In genomic region chr7:112622159-112622715, GRCh38 we compare ENCODE assay signal across 28 cellular contexts.
"Had no signal": no experiment of that assay in that cellular context is flagged by ENCODE, and none has a peak within 500 bp of the region (broad histone marks: within the 10 kb centered on the region; RNA-seq: fewer than 3 reads in every experiment).

No MANE protein-coding gene starts in this region.

- H3K9me3 ChIP-seq: gastrocnemius medialis, mucosa of descending colon, psoas muscle, sigmoid colon, suprapubic skin, thyroid gland had no signal

- H3K27ac ChIP-seq: dorsolateral prefrontal cortex, epithelial cell of prostate, gastrocnemius medialis, left lung, neural progenitor cell, psoas muscle, sigmoid colon, suprapubic skin, thyroid gland had no signal

- H3K36me3 Mint-ChIP-seq: naive thymus-derived CD4-positive, alpha-beta T cell; neural progenitor cell had no signal

- H3K9ac ChIP-seq: neural progenitor cell had no signal

- H3K4me3 ChIP-seq: dorsolateral prefrontal cortex, gastrocnemius medialis, left lung, mucosa of descending colon, neural progenitor cell, psoas muscle, sigmoid colon, suprapubic skin, thyroid gland had no signal

- H3K36me3 ChIP-seq: gastrocnemius medialis, left lung, neural progenitor cell, sigmoid colon, suprapubic skin, thyroid gland had no signal

- H3K27me3 ChIP-seq: gastrocnemius medialis, left lung, neural progenitor cell, sigmoid colon, suprapubic skin, thyroid gland had no signal

- H3K27ac Mint-ChIP-seq: mesothelial cell of epicardium; naive thymus-derived CD4-positive, alpha-beta T cell; nephron; neural progenitor cell; stimulated activated naive CD8-positive, alpha-beta T cell treated with anti-CD3 and anti-CD28 coated beads, Interleukin-15, amount 100 ng/mL, for 72 hours had no signal

- H2AFZ ChIP-seq: neural progenitor cell had no signal

- H3K4me3 Mint-ChIP-seq: mesothelial cell of epicardium; naive thymus-derived CD4-positive, alpha-beta T cell; nephron; neural progenitor cell; stimulated activated naive CD8-positive, alpha-beta T cell treated with anti-CD3 and anti-CD28 coated beads, Interleukin-15, amount 100 ng/mL, for 72 hours had no signal

- H3K9me3 Mint-ChIP-seq: nephron, neural progenitor cell had no signal

- DNase-seq: dorsolateral prefrontal cortex; effector CD4-positive, alpha-beta T cell; foreskin fibroblast; gastrocnemius medialis; head of caudate nucleus; left cardiac atrium; mesenchymal stem cell; mucosa of descending colon; naive thymus-derived CD4-positive, alpha-beta T cell; nucleus accumbens; psoas muscle; sigmoid colon; stimulated activated CD4-positive, alpha-beta T cell treated with anti-CD3 and anti-CD28 coated beads, Interleukin-4, amount 100 ng/mL, for 1 hour; stimulated activated CD8-positive, alpha-beta memory T cell treated with anti-CD3 and anti-CD28 coated beads, Interleukin-4, amount 100 ng/mL, for 48 hours; stimulated activated naive CD4-positive, alpha-beta T cell; stimulated activated naive CD8-positive, alpha-beta T cell treated with anti-CD3 and anti-CD28 coated beads, Interleukin-15, amount 100 ng/mL, for 72 hours; thyroid gland; trophoblast cell had no signal

- ATAC-seq: esophagus mucosa; gastrocnemius medialis; left cardiac atrium; left lung; mucosa of descending colon; naive thymus-derived CD4-positive, alpha-beta T cell; psoas muscle; right cardiac atrium; stimulated activated naive CD8-positive, alpha-beta T cell treated with anti-CD3 and anti-CD28 coated beads, Interleukin-15, amount 100 ng/mL, for 72 hours had no signal

- H3K4me1 ChIP-seq: left lung, neural progenitor cell, psoas muscle, sigmoid colon, suprapubic skin, thyroid gland had no signal

- H3K4me2 ChIP-seq: neural progenitor cell had no signal

- H3K4me1 Mint-ChIP-seq: stimulated activated naive CD8-positive, alpha-beta T cell treated with anti-CD3 and anti-CD28 coated beads, Interleukin-15, amount 100 ng/mL, for 72 hours had no signal

- FAIRE-seq: colon, islet of Langerhans had no signal
